ENCODE assay signal across 2 cellular contexts in the genomic region with DNA sequence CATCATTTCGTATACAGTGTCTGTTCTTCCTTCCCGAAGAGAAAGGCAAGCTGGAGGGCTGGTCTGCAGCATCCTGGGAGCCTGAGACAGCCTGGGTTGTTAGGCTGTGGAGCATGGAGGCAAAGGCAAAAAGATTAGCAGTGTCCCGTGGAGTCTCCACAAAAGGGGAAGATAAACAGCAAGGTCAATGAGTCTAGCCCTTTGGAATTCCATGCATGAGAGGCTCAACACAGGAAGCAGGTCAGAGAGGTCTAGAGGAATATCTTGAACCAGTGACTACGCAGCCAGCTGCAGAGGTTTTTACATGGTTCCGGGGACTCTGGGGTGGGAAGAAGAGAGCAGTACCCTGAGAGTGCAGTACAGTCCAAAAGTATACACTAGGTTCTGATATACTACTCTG.
TF ChIP-seq lines count a peak whose summit lies in the region.

No MANE protein-coding gene starts in this region.

TF ChIP-seq in Ishikawa, 13 proteins besides CTCF, POLR2A, EP300 and RAD21:
- TF ChIP-seq ZBTB7A (IDR thresholded peaks at IDR 0.05; ENCODE audit: low read depth): no peak
- TF ChIP-seq TEAD4 (IDR thresholded peaks at IDR 0.05): peak; percentile 51

TF ChIP-seq in H1, 55 proteins besides CTCF, POLR2A, EP300 and RAD21:
- TF ChIP-seq RXRA (IDR thresholded peaks at IDR 0.05; ENCODE audit: insufficient read depth, low read depth, low read length): no peak
- TF ChIP-seq HDAC2 (IDR thresholded peaks at IDR 0.05; ENCODE audit: borderline replicate concordance in 1 of 2, low read depth in 2 of 2, low read length in 2 of 2): peak in 1 of 2 experiments; percentile 43; a peak in 1 of 4 replicates
- no peak for TF ChIP-seq SP2 (IDR thresholded peaks at IDR 0.05; ENCODE audit: low read length)
- no peak for TF ChIP-seq KDM5A (IDR thresholded peaks at IDR 0.05; ENCODE audit: low read length)
- no peak for TF ChIP-seq CHD2 (IDR thresholded peaks at IDR 0.05; ENCODE audit: low read length)
- peak; percentile 43; the same call in 1 of the 2 replicates for TF ChIP-seq JUND (IDR thresholded peaks at IDR 0.05; ENCODE audit: low read length)
- no peak for TF ChIP-seq POU5F1 (IDR thresholded peaks at IDR 0.05; ENCODE audit: low read depth, low read length)
- peak; percentile 71 for TF ChIP-seq TEAD4 (IDR thresholded peaks at IDR 0.05; ENCODE audit: low read depth, low read length)
- TF ChIP-seq YY1 (IDR thresholded peaks at IDR 0.05; ENCODE audit: low read depth, low read length): 0 out of 2 replicates have a peak, but pooled peaks have one; percentile 23
TF ChIP-seq in H1: peak in this region for 4.
